ENCODE assay signal across 8 cellular contexts in the genomic region with DNA sequence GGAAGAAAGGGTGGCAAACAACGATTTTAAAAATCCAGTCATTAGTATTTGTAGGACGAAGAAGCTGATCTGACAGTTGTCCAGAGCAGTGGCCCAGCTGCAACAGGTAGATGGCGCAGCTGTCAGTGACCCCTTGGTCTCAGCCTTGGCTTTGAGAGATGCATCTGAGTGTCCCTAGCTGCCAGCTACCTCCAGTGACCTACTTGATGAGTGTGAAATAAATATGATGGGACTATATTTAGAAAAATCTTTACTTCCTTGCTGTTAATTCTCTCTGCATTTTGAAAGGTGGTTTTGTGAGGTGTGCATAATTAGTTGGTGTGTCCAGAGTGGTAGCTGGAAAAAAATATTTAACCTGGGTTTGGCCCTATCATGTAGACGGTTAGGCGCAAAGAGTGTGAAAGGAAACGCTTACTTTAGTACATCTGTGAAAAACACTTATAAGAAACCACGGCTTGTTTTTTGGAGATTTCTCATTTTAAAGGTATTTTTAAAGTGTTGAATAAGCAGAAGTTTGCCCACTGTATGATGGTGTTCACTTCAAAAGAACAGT. TPM values are rescaled to one million over a fixed set of nuclear protein-coding genes. Genes with fewer than 3 reads are reported as not detected.
A peak's percentile ranks its signal among the peaks of the same experiment; 100 is the strongest.
DNase-seq lines count a peak whose midpoint lies in the region; ATAC-seq, FAIRE-seq and TF ChIP-seq lines count a peak whose summit lies in the region.

No MANE protein-coding gene starts in this region.

- H3K9me3 ChIP-seq in SJSA1 (replicated peaks) (no peaks in the 10 kb centered on the region), H1 (ENCODE audit: insufficient read depth in 2 of 2, low read depth in 1 of 2, low read length in 1 of 2) (no peaks in the 10 kb centered on the region), tibial artery (no peaks in the 10 kb centered on the region)

- H3K79me2 ChIP-seq in H1 (ENCODE audit: control insufficient read depth in 1 of 2, insufficient read depth in 2 of 2, low read length in 2 of 2), result no peaks in the 10 kb centered on the region

- H3K36me3 ChIP-seq in SJSA1 (peaks cover 5% of the 10 kb centered on the region; the same call in 1 of the 2 replicates), H1 (ENCODE audit: control insufficient read depth in 2 of 4, insufficient read depth in 4 of 4, low read length in 3 of 4) (no peaks in the 10 kb centered on the region), tibial artery (no peaks in the 10 kb centered on the region)

- no peak overlapping the region for H4K91ac ChIP-seq in H1 (replicated peaks; ENCODE audit: insufficient read length, low read length)

- H3K23ac ChIP-seq in H1 (ENCODE audit: insufficient read length), result no peak overlapping the region

- H3K23me2 ChIP-seq in H1 (ENCODE audit: low read depth, low read length), result peaks cover 10% of the 10 kb centered on the region; the same call in 1 of the 2 replicates

- H2AFZ ChIP-seq in H1 (ENCODE audit: low read length), result no peak overlapping the region

- H3K4me1 ChIP-seq in SJSA1 (replicated peaks) (peaks cover 16% of the 10 kb centered on the region), H1 (replicated peaks in 1 of 4; ENCODE audit: control insufficient read depth in 3 of 4, insufficient read depth in 4 of 4, low read length in 3 of 4) (0 out of 7 replicates have a peak, but pooled peaks cover 0 to 7% (median 0%) of the 10 kb centered on the region in 4 experiments), tibial artery (peaks cover 0 to 24% (median 9%) of the 10 kb centered on the region in 4 donors)

- peak; percentile 42 for FAIRE-seq in H1 (lab: Jason Lieb, UNC)

- peak overlapping the region; percentile 69 for H3K4me3 ChIP-seq in SJSA1
- peak overlapping the region; percentile 37 to 76 (median 58) for H3K4me3 ChIP-seq in H1 (ENCODE audit: extremely low read depth in 1 of 4, insufficient read depth in 2 of 4, low read depth in 3 of 4, low read length in 4 of 4)
- peak overlapping the region; percentile 63 to 86 for H3K4me3 ChIP-seq in tibial artery

- ATAC-seq in GM21367 (IDR thresholded peaks at IDR 0.05; ENCODE audit: unreplicated experiment), result peak; percentile 61
- peak; percentile 67 for ATAC-seq in HG03565 (IDR thresholded peaks at IDR 0.05; ENCODE audit: unreplicated experiment)

- H2BK20ac ChIP-seq in H1 (ENCODE audit: low read length), result no peak overlapping the region

- TF ChIP-seq CTCF in H1 (IDR thresholded peaks at IDR 0.05; ENCODE audit: control extremely low read depth in 1 of 3, insufficient read depth in 1 of 3, low read depth in 1 of 3, low read length in 3 of 3) (peak; percentile 46 to 56 (median 51)), tibial artery (IDR thresholded peaks at IDR 0.05) (peak in 1 of 2 experiments; percentile 15)

- H3K14ac ChIP-seq in H1 (ENCODE audit: insufficient read length), result no peak overlapping the region

- POLR2A ChIA-PET in H1 (lab: Charles Lee; ENCODE audit: partially characterized antibody), result no interaction called here

- H2BK120ac ChIP-seq in H1 (replicated peaks; ENCODE audit: low read depth, low read length), result no peak overlapping the region

- no peak overlapping the region for H3K4ac ChIP-seq in H1 (replicated peaks; ENCODE audit: insufficient read length, low read depth, low read length)

- CTCF ChIA-PET in H1 (lab: Charles Lee; ENCODE audit: partially characterized antibody), result interaction anchor here (0.6 to 2.1 kb wide), 11 partner anchors 9 to 364 kb away, joined by 3 to 12 read pairs (median 4); no protein-coding TSS in a partner anchor

- H4K8ac ChIP-seq in H1 (ENCODE audit: extremely low read depth, insufficient read depth, low read length), result no peak overlapping the region

- peak; percentile 41 to 44; a peak in 3 of 4 replicates for TF ChIP-seq RAD21 in H1 (IDR thresholded peaks at IDR 0.05 in 1 of 2, conservative IDR thresholded peaks at IDR 0.05 in 1 of 2; ENCODE audit: low read depth in 2 of 2, low read length in 2 of 2)

- no peak overlapping the region for H4K5ac ChIP-seq in H1 (ENCODE audit: insufficient read length, low read depth, low read length)

- TF ChIP-seq EP300 in H1 (IDR thresholded peaks at IDR 0.05; ENCODE audit: borderline replicate concordance in 1 of 2, low read depth in 2 of 2, low read length in 2 of 2), result no peak

- 53% methylated on average over 7 of the region's 7 CpGs; no CpG with 5 or more reads in 1 of the 2 experiments for WGBS in H1 (ENCODE audit: extremely low coverage in 1 of 2, insufficient coverage in 1 of 2, insufficient read length in 1 of 2, insufficient replicate concordance in 2 of 2, low coverage in 1 of 2, low lambda C conversion rate in 2 of 2, missing lambda C conversion rate in 1 of 2), 2 experiments

- H2BK15ac ChIP-seq in H1 (ENCODE audit: low read length), result no peak overlapping the region

- H2AK5ac ChIP-seq in H1 (ENCODE audit: low read depth, low read length), result no peak overlapping the region

- DNase-seq in GF-D8 (lab: John Stamatoyannopoulos, UW), result peak; percentile 19
- no peak for DNase-seq in SJSA1 (ENCODE audit: low read depth in 1 of 2, low spot score in 2 of 2)
- DNase-seq in H1 (ENCODE audit: low read depth in 1 of 2, low spot score in 2 of 2), result no peak
- peak; percentile 38 to 70 for DNase-seq in lung microvascular endothelial cell (ENCODE audit: low read depth in 2 of 2)
- DNase-seq in tibial artery, result peak in 1 of 2 donors; percentile 45
- DNase-seq in NCI-H1694 (lab: John Stamatoyannopoulos, UW), result no peak

- H4K20me1 ChIP-seq in H1 (replicated peaks in 1 of 2; ENCODE audit: control insufficient read depth in 1 of 2, insufficient read depth in 2 of 2, low read length in 2 of 2), result no peaks in the 10 kb centered on the region

- H3K27ac ChIP-seq in SJSA1 (peak overlapping the region; percentile 75; the same call in 1 of the 2 replicates), H1 (ENCODE audit: low read depth, low read length) (no peak overlapping the region), tibial artery (peak overlapping the region; percentile 80 to 87)

- H2BK5ac ChIP-seq in H1 (ENCODE audit: low read depth, low read length), result no peak overlapping the region

- peak overlapping the region; percentile 62 to 72 for H3K4me2 ChIP-seq in H1 (ENCODE audit: insufficient read depth in 1 of 2, low read depth in 2 of 2, low read length in 2 of 2)

- intact Hi-C loops in tibial artery (cut with DNase I; ENCODE audit: low total_unique reads), result no loop called here

- H3K79me1 ChIP-seq in H1 (ENCODE audit: low read depth, low read length), result no peaks in the 10 kb centered on the region

- TF ChIP-seq POLR2A in H1 (IDR thresholded peaks at IDR 0.05; ENCODE audit: control extremely low read depth in 1 of 2, low read depth in 2 of 2, low read length in 2 of 2), result no peak

- H2BK12ac ChIP-seq in H1 (ENCODE audit: low read depth, low read length), result no peak overlapping the region

- no peak overlapping the region for H3K9ac ChIP-seq in H1 (replicated peaks in 1 of 4; ENCODE audit: extremely low read depth in 1 of 4, low read depth in 3 of 4, low read length in 3 of 4)

- no peak overlapping the region for H3K18ac ChIP-seq in H1 (ENCODE audit: extremely low read depth, low read length)

- H3K27me3 ChIP-seq in SJSA1 (replicated peaks), result no peaks in the 10 kb centered on the region
- H3K27me3 ChIP-seq in H1 (replicated peaks in 1 of 4; ENCODE audit: control insufficient read depth in 3 of 4, extremely low read depth in 1 of 4, insufficient read depth in 3 of 4, low read length in 3 of 4), result peaks cover 0 to 15% (median 8%) of the 10 kb centered on the region in 4 experiments; a peak in 5 of 7 replicates
- no peaks in the 10 kb centered on the region for H3K27me3 ChIP-seq in tibial artery

- H3K56ac ChIP-seq in H1 (replicated peaks; ENCODE audit: insufficient read length, low read depth, low read length), result no peak overlapping the region

TF ChIP-seq in H1, 55 proteins besides CTCF, POLR2A, EP300 and RAD21:
- TF ChIP-seq SAP30 (IDR thresholded peaks at IDR 0.05; ENCODE audit: insufficient read depth, insufficient replicate concordance, low read length), result peak; percentile 88
- 0 out of 2 replicates have a peak, but pooled peaks have one; percentile 40 for TF ChIP-seq SP4 (IDR thresholded peaks at IDR 0.05; ENCODE audit: low read length)
- peak; percentile 95 to 97 for TF ChIP-seq SIN3A (conservative IDR thresholded peaks at IDR 0.05 in 1 of 2, IDR thresholded peaks at IDR 0.05 in 1 of 2; ENCODE audit: low read depth in 1 of 2, low read length in 2 of 2)
- no peak for TF ChIP-seq TEAD4 (IDR thresholded peaks at IDR 0.05; ENCODE audit: low read depth, low read length)
- 0 out of 2 replicates have a peak, but pooled peaks have one; percentile 5 for TF ChIP-seq PHF8 (conservative IDR thresholded peaks at IDR 0.05; ENCODE audit: low read depth, low read length)
- no peak for TF ChIP-seq CEBPB (IDR thresholded peaks at IDR 0.05; ENCODE audit: low read depth, low read length)
TF ChIP-seq in H1: peak in this region for 4.

RNA-seq across cellular contexts. Expression of a gene that starts 1.0 kb away (rescaled TPM):
- 5.3 and 10.1 TPM in 2 replicates for total RNA-seq in SJSA1 (2014; rRNA removed; shearing (Covaris generic))
- total RNA-seq in H1 (2021; fragmentation: NEBNext Ultra II Directional; extraction: Animal tissue kit (Norgen Biotek cat#: 25700)), result 2.5 and 3.0 TPM in 2 replicates
- polyA plus RNA-seq in H1 (2011; rRNA removed), result 0.83 and 0.88 TPM in 2 replicates
- 0.93 TPM for polyA plus RNA-seq in H1 (2011; cell fraction: cytosol; rRNA removed)
- 1.1 TPM for polyA plus RNA-seq in H1 (2011; cell fraction: nucleus; rRNA removed)
- 1.6 to 3.0 TPM (median 2.2 TPM) in 4 replicates for polyA plus RNA-seq in H1 (2012, experiment 1 of 2)
- polyA plus RNA-seq in H1 (2012, experiment 2 of 2), result 2.0 TPM
- polyA plus RNA-seq in H1 (2013, experiment 1 of 2), result 2.5 TPM
- 2.0 TPM for polyA plus RNA-seq in H1 (2013, experiment 2 of 2)
- polyA minus RNA-seq in H1 (2011; rRNA and poly(A)+ RNA removed), result 0.88 and 0.91 TPM in 2 replicates
- 1.4 TPM for polyA minus RNA-seq in H1 (2011; cell fraction: cytosol; rRNA and poly(A)+ RNA removed)
- polyA minus RNA-seq in H1 (2011; cell fraction: nucleus; rRNA and poly(A)+ RNA removed), result 2.0 TPM
- 12.3 and 14.4 TPM in 2 replicates for total RNA-seq in lung microvascular endothelial cell

RNA-seq across cellular contexts. Expression of a gene that starts 24.7 kb away (rescaled TPM):
- 14.5 and 16.0 TPM in 2 replicates for total RNA-seq in SJSA1 (2014; rRNA removed; shearing (Covaris generic))
- total RNA-seq in H1 (2021; fragmentation: NEBNext Ultra II Directional; extraction: Animal tissue kit (Norgen Biotek cat#: 25700)), result 30.7 and 31.8 TPM in 2 replicates
- 4.7 and 7.5 TPM in 2 replicates for polyA plus RNA-seq in H1 (2011; rRNA removed)
- polyA plus RNA-seq in H1 (2011; cell fraction: cytosol; rRNA removed), result 14.7 TPM
- 9.6 TPM for polyA plus RNA-seq in H1 (2011; cell fraction: nucleus; rRNA removed)
- 18.3 to 37.6 TPM (median 20.5 TPM) in 4 replicates for polyA plus RNA-seq in H1 (2012, experiment 1 of 2)
- 2.6 TPM for polyA plus RNA-seq in H1 (2012, experiment 2 of 2)
- 24.0 TPM for polyA plus RNA-seq in H1 (2013, experiment 1 of 2)
- polyA plus RNA-seq in H1 (2013, experiment 2 of 2), result 21.8 TPM
- 16.2 and 16.7 TPM in 2 replicates for polyA minus RNA-seq in H1 (2011; rRNA and poly(A)+ RNA removed)
- 11.8 TPM for polyA minus RNA-seq in H1 (2011; cell fraction: cytosol; rRNA and poly(A)+ RNA removed)
- polyA minus RNA-seq in H1 (2011; cell fraction: nucleus; rRNA and poly(A)+ RNA removed), result 44.2 TPM
- 13.9 TPM in 2 replicates for total RNA-seq in lung microvascular endothelial cell

Comparison
In these comparisons a context has a peak if more than half of its experiments do, and no peak if none do; other contexts are left out.
1. DNase-seq: peak in GF-D8 (single experiment) and lung microvascular endothelial cell (2 of 2); none in SJSA1 (0 of 2), H1 (0 of 2) and NCI-H1694 (single experiment).
2. Peak in every context shown above with its lines, with median percentiles within 50 percentile points of each other: H3K4me3 ChIP-seq.